In genomic region chr1:228405200-228405978, GRCh38 we compare ENCODE assay signal across 9 cellular contexts. TPM values are rescaled to one million over a fixed set of nuclear protein-coding genes. Genes with fewer than 3 reads are reported as not detected.
DNase-seq lines count a peak whose midpoint lies in the region; FAIRE-seq and TF ChIP-seq lines count a peak whose summit lies in the region.
"Had no signal": no experiment of that assay in that cellular context is flagged by ENCODE, and none has a peak within 500 bp of the region (broad histone marks: within the 10 kb centered on the region; RNA-seq: fewer than 3 reads in every experiment).

No MANE protein-coding gene starts in this region.

- peak overlapping the region; percentile 89 for H3K4me2 ChIP-seq in OCI-LY1 (ENCODE audit: low read length)

- no peaks in the 10 kb centered on the region for H3K9me2 ChIP-seq in OCI-LY1 (ENCODE audit: low read depth, low read length)

- FAIRE-seq in HTR-8/SVneo (lab: Jason Lieb, UNC) = no peak

- peaks cover 20% of the 10 kb centered on the region; the same call in 1 of the 2 replicates for H3K79me2 ChIP-seq in OCI-LY1 (ENCODE audit: insufficient read depth, low read length)

- no peak for TF ChIP-seq EP300 in ovary (IDR thresholded peaks at IDR 0.05)

- H3K9me3 ChIP-seq in ES-I3 (ENCODE audit: control insufficient read depth, insufficient read depth, low read length) (no peaks in the 10 kb centered on the region), OCI-LY1 (ENCODE audit: low read length) (no peaks in the 10 kb centered on the region), ovary (no peaks in the 10 kb centered on the region)

- H4K20me1 ChIP-seq in OCI-LY1 (ENCODE audit: insufficient read depth, low read length) = no peaks in the 10 kb centered on the region

- no peaks in the 10 kb centered on the region for H3K27me3 ChIP-seq in OCI-LY1 (ENCODE audit: insufficient read depth, low read length)
- H3K27me3 ChIP-seq in ovary = no peaks in the 10 kb centered on the region

- H2AFZ ChIP-seq in OCI-LY1 (ENCODE audit: low read length) = no peak overlapping the region

- H3K27ac ChIP-seq in OCI-LY1 (ENCODE audit: low read depth, low read length, poor library complexity, severe bottlenecking) = no peak overlapping the region
- peak overlapping the region; percentile 75 for H3K27ac ChIP-seq in epithelial cell of prostate
- no peak overlapping the region for H3K27ac ChIP-seq in ovary

- H3K4me3 ChIP-seq in OCI-LY1 (ENCODE audit: low read depth, low read length, poor library complexity, severe bottlenecking) (peak overlapping the region; percentile 99), ovary (peak overlapping the region; percentile 77)

- no peaks in the 10 kb centered on the region for H3F3A ChIP-seq in OCI-LY1 (ENCODE audit: insufficient read depth, low read length)

- no peak for TF ChIP-seq POLR2A in ovary (IDR thresholded peaks at IDR 0.05)

- WGBS in ovary, 3 donors = 25 to 28% (median 27%) methylated on average over 11 of the region's 11 CpGs

- intact Hi-C loops in ovary (cut with DNase I) = loop anchor here in 1 of 4 donors (10.0 kb wide), 1 partner anchor 241 kb away; the partner anchor contains the start of gene IBA57

- TF ChIP-seq CTCF in OCI-LY1 (IDR thresholded peaks at IDR 0.05; ENCODE audit: low read length) (no peak), ovary (IDR thresholded peaks at IDR 0.05) (no peak)

- no peak for DNase-seq in epithelial cell of prostate (ENCODE audit: low read depth, low spot score)
- DNase-seq in ovary = peak in 2 of 5 donors; percentile 15 to 25
- DNase-seq in HTR-8/SVneo (ENCODE audit: insufficient read length, low spot score) = no peak
- DNase-seq in NCI-H187 (lab: John Stamatoyannopoulos, UW) = no peak
- DNase-seq in activated CD4-positive, alpha-beta T cell treated with anti-CD3 and anti-CD28 coated beads, Interleukin-2, amount 50 U/mL, for 48 hours = no peak
- no peak for DNase-seq in GOT3 (lab: John Stamatoyannopoulos, UW)

- H3K4me1 ChIP-seq in ES-I3 (ENCODE audit: insufficient read depth, low read length) (peaks cover 5% of the 10 kb centered on the region), OCI-LY1 (ENCODE audit: insufficient read depth, low read length, severe bottlenecking) (peaks cover 26% of the 10 kb centered on the region), ovary (ENCODE audit: insufficient read depth) (peaks cover 13% of the 10 kb centered on the region)

- H3K9ac ChIP-seq in ES-I3 (ENCODE audit: low read depth, low read length) (peak overlapping the region; percentile 87), OCI-LY1 (ENCODE audit: low read length) (peak overlapping the region; percentile 94)

- peaks cover 3% of the 10 kb centered on the region; the same call in 1 of the 2 replicates for H3K36me3 ChIP-seq in ES-I3 (ENCODE audit: insufficient read depth, low read length)
- peaks cover 5% of the 10 kb centered on the region; the same call in 1 of the 2 replicates for H3K36me3 ChIP-seq in OCI-LY1 (ENCODE audit: insufficient read depth, low read length)
- H3K36me3 ChIP-seq in ovary = no peaks in the 10 kb centered on the region

RNA-seq across cellular contexts. Expression of gene TRIM11, which starts 1.2 kb away (rescaled TPM):
- total RNA-seq in ovary = 10 to 100 TPM; 15.2 to 24.1 (median 20.0) TPM
- 10 to 100 TPM in 1 of 2 donors, 1 to 10 TPM in 1; 2.4 to 10.3 TPM for polyA plus RNA-seq in ovary

RNA-seq across cellular contexts. Expression of gene TRIM17, which starts 11.3 kb away (rescaled TPM):
- 1 to 10 TPM; 1.7 to 10.0 (median 3.1) TPM for total RNA-seq in ovary
- 1 to 10 TPM in 1 of 2 donors, under 1 TPM in 1; 0.72 to 1.4 TPM for polyA plus RNA-seq in ovary
- total RNA-seq: RPMI7951 had no signal
